Comparison of ENCODE assay signal across 21 cellular contexts in genomic region chr20:45323731-45324130, GRCh38. TPM values are rescaled to one million over a fixed set of nuclear protein-coding genes. Genes with fewer than 3 reads are reported as not detected.
DNase-seq lines count a peak whose midpoint lies in the region; ATAC-seq and TF ChIP-seq lines count a peak whose summit lies in the region.
"Had no signal": no experiment of that assay in that cellular context is flagged by ENCODE, and none has a peak within 500 bp of the region (broad histone marks: within the 10 kb centered on the region; RNA-seq: fewer than 3 reads in every experiment).

No MANE protein-coding gene starts in this region.

- H3K4me1 Mint-ChIP-seq in dendritic cell treated with granulocyte-macrophage colony-stimulating factor and Interleukin-4, amounts not matched to agents 40 ng/mL and 50 ng/mL, for 4 days (ENCODE audit: low read depth), result peaks cover 13% of the 10 kb centered on the region
- peaks cover 4% of the 10 kb centered on the region for H3K4me1 Mint-ChIP-seq in type B pancreatic cell (ENCODE audit: unreplicated experiment)

- peaks cover 32% of the 10 kb centered on the region for H3K36me3 ChIP-seq in left ventricle myocardium inferior
- peaks cover 0 to 32% (median 2%) of the 10 kb centered on the region in 3 donors for H3K36me3 ChIP-seq in Peyer's patch
- H3K36me3 ChIP-seq: BE2C had no signal

- H3K4me3 ChIP-seq in left ventricle myocardium inferior (no peak overlapping the region), right cardiac atrium (ENCODE audit: low read length) (no peak overlapping the region), Peyer's patch (no peak overlapping the region)
- H3K4me3 ChIP-seq: PC-9 had no signal

- H3K4me1 ChIP-seq in left ventricle myocardium inferior, result no peaks in the 10 kb centered on the region
- no peaks in the 10 kb centered on the region for H3K4me1 ChIP-seq in right cardiac atrium (ENCODE audit: control insufficient read depth, insufficient read depth, low read length)
- peaks cover 0 to 23% (median 0%) of the 10 kb centered on the region in 4 donors for H3K4me1 ChIP-seq in Peyer's patch

- no peak for TF ChIP-seq POLR2A in Peyer's patch (IDR thresholded peaks at IDR 0.05)

- no peak overlapping the region for H3K4me3 Mint-ChIP-seq in dendritic cell treated with granulocyte-macrophage colony-stimulating factor and Interleukin-4, amounts not matched to agents 40 ng/mL and 50 ng/mL, for 4 days
- no peak overlapping the region for H3K4me3 Mint-ChIP-seq in type B pancreatic cell
- H3K4me3 Mint-ChIP-seq: activated CD8-positive, alpha-beta T cell treated with anti-CD3 and anti-CD28 coated beads for 36 hours; memory B cell; T-helper 2 cell treated with Interferon-gamma antibody and Interleukin-4, amounts not matched to agents 5 μg/mL and 100 μg/mL, for 36 hours had no signal

- TF ChIP-seq CTCF in left ventricle myocardium inferior (IDR thresholded peaks at IDR 0.05; ENCODE audit: borderline replicate concordance), result no peak
- no peak for TF ChIP-seq CTCF in type B pancreatic cell (conservative IDR thresholded peaks at IDR 0.05)
- no peak for TF ChIP-seq CTCF in Peyer's patch (IDR thresholded peaks at IDR 0.05)

- peaks cover 43% of the 10 kb centered on the region for H3K36me3 Mint-ChIP-seq in dendritic cell treated with granulocyte-macrophage colony-stimulating factor and Interleukin-4, amounts not matched to agents 40 ng/mL and 50 ng/mL, for 4 days (ENCODE audit: low read depth)
- peaks cover 3% of the 10 kb centered on the region for H3K36me3 Mint-ChIP-seq in type B pancreatic cell
- H3K36me3 Mint-ChIP-seq: memory B cell had no signal

- no peak for DNase-seq in left ventricle myocardium inferior
- no peak for DNase-seq in right cardiac atrium
- no peak for DNase-seq in left lobe of liver (ENCODE audit: low spot score)
- no peak for DNase-seq in type B pancreatic cell (ENCODE audit: extremely low spot score, unreplicated experiment)
- DNase-seq in amniotic stem cell (lab: John Stamatoyannopoulos, UW), result no peak
- no peak for DNase-seq in Peyer's patch
- DNase-seq: activated naive CD4-positive, alpha-beta T cell; activated T-cell treated with anti-CD3 and anti-CD28 coated beads for 4 hours; dermis blood vessel endothelial cell; GOT3; NCI-H1105; stimulated activated CD4-positive, alpha-beta T cell treated with anti-CD3 and anti-CD28 coated beads, Interleukin-15, amount 100 ng/mL, for 24 hours had no signal

- peaks cover 4% of the 10 kb centered on the region for H3K27me3 Mint-ChIP-seq in dendritic cell treated with granulocyte-macrophage colony-stimulating factor and Interleukin-4, amounts not matched to agents 40 ng/mL and 50 ng/mL, for 4 days
- H3K27me3 Mint-ChIP-seq in type B pancreatic cell, result peaks cover 4% of the 10 kb centered on the region
- H3K27me3 Mint-ChIP-seq: activated CD8-positive, alpha-beta T cell treated with anti-CD3 and anti-CD28 coated beads for 36 hours; memory B cell had no signal

- H3K9me3 ChIP-seq in left ventricle myocardium inferior (replicated peaks) (no peaks in the 10 kb centered on the region), right cardiac atrium (ENCODE audit: control insufficient read depth, low read length) (no peaks in the 10 kb centered on the region), Peyer's patch (no peaks in the 10 kb centered on the region)
- H3K9me3 ChIP-seq: BE2C had no signal

- ATAC-seq in right cardiac atrium (no peak), left lobe of liver (peak; percentile 5), HG02610 (IDR thresholded peaks at IDR 0.05; ENCODE audit: unreplicated experiment) (no peak)
- ATAC-seq: activated CD8-positive, alpha-beta T cell treated with anti-CD3 and anti-CD28 coated beads for 36 hours had no signal

- no peaks in the 10 kb centered on the region for H3K9me3 Mint-ChIP-seq in dendritic cell treated with granulocyte-macrophage colony-stimulating factor and Interleukin-4, amounts not matched to agents 40 ng/mL and 50 ng/mL, for 4 days
- H3K9me3 Mint-ChIP-seq in type B pancreatic cell, result no peaks in the 10 kb centered on the region
- H3K9me3 Mint-ChIP-seq: activated CD8-positive, alpha-beta T cell treated with anti-CD3 and anti-CD28 coated beads for 36 hours; memory B cell; T-helper 2 cell treated with Interferon-gamma antibody and Interleukin-4, amounts not matched to agents 5 μg/mL and 100 μg/mL, for 36 hours had no signal

- H3K27me3 ChIP-seq in left ventricle myocardium inferior (ENCODE audit: low read depth), result no peaks in the 10 kb centered on the region
- no peaks in the 10 kb centered on the region for H3K27me3 ChIP-seq in right cardiac atrium (ENCODE audit: control insufficient read depth, insufficient read depth)
- no peaks in the 10 kb centered on the region for H3K27me3 ChIP-seq in Peyer's patch

- H3K27ac ChIP-seq in left ventricle myocardium inferior (replicated peaks), result peak overlapping the region; percentile 5
- no peak overlapping the region for H3K27ac ChIP-seq in right cardiac atrium (ENCODE audit: low read length)
- no peak overlapping the region for H3K27ac ChIP-seq in Peyer's patch
- H3K27ac ChIP-seq: PC-9 had no signal

- peak overlapping the region; percentile 41 for H3K27ac Mint-ChIP-seq in dendritic cell treated with granulocyte-macrophage colony-stimulating factor and Interleukin-4, amounts not matched to agents 40 ng/mL and 50 ng/mL, for 4 days
- peak overlapping the region; percentile 46 for H3K27ac Mint-ChIP-seq in type B pancreatic cell
- H3K27ac Mint-ChIP-seq: activated CD8-positive, alpha-beta T cell treated with anti-CD3 and anti-CD28 coated beads for 36 hours; memory B cell; T-helper 2 cell treated with Interferon-gamma antibody and Interleukin-4, amounts not matched to agents 5 μg/mL and 100 μg/mL, for 36 hours had no signal

- intact Hi-C loops in left ventricle myocardium inferior (cut with micrococcal nuclease) (loop anchor here (5.0 kb wide), 2 partner anchors 114 to 449 kb away; no protein-coding TSS in a partner anchor), right cardiac atrium (cut with DNase I) (loop anchor here in 2 of 4 donors (5.0 kb wide), 2 partner anchors 44 to 114 kb away; no protein-coding TSS in a partner anchor)
- intact Hi-C loops in dendritic cell treated with granulocyte-macrophage colony-stimulating factor and Interleukin-4, amounts not matched to agents 40 ng/mL and 50 ng/mL, for 4 days (cut with micrococcal nuclease), result loop anchor here (1.0 to 5.0 kb wide), 4 partner anchors 39 to 448 kb away; partner anchors contain the start of gene SYS1

RNA-seq across cellular contexts. Expression of gene MATN4, which starts 15.6 kb away (rescaled TPM):
- not detected for total RNA-seq in left ventricle myocardium inferior
- under 1 TPM in 3 of 4 donors, not detected in 1; 0.15 to 0.20 (median 0.17) TPM for total RNA-seq in right cardiac atrium
- polyA plus RNA-seq in right cardiac atrium, result 0.05 TPM
- total RNA-seq in left lobe of liver, result not detected
- total RNA-seq in type B pancreatic cell (ENCODE audit: low replicate concordance), result 0.75 TPM in 1 of 2 replicates, not detected in the other
- total RNA-seq in Peyer's patch, result not detected
- total RNA-seq: cardiac septum, ureter had no signal

RNA-seq across cellular contexts. Expression of gene RBPJL, which starts 17.1 kb away (rescaled TPM):
- total RNA-seq in left ventricle myocardium inferior (not detected), right cardiac atrium (not detected), left lobe of liver (0.23 TPM), type B pancreatic cell (ENCODE audit: low replicate concordance) (not detected in 2 replicates), Peyer's patch (not detected)
- polyA plus RNA-seq in right cardiac atrium, result not detected
- total RNA-seq: activated CD8-positive, alpha-beta T cell treated with anti-CD3 and anti-CD28 coated beads for 36 hours; cardiac septum; dermis blood vessel endothelial cell; PC-9; ureter had no signal

RNA-seq across cellular contexts. Expression of gene SDC4, which starts 24.5 kb away (rescaled TPM):
- 77.4 TPM for total RNA-seq in left ventricle myocardium inferior
- total RNA-seq in right cardiac atrium, result 100 to 1,000 TPM in 1 of 4 donors, 10 to 100 TPM in 3; 57.5 to 125 (median 61.2) TPM
- 63.8 TPM for polyA plus RNA-seq in right cardiac atrium
- 89.3 TPM for total RNA-seq in left lobe of liver
- 67.2 and 133 TPM in 2 replicates for total RNA-seq in type B pancreatic cell (ENCODE audit: low replicate concordance)
- total RNA-seq in Peyer's patch, result 10 to 100 TPM; 21.5 to 49.7 (median 32.5) TPM

RNA-seq across cellular contexts. Expression of gene SYS1, which starts 39.2 kb away (rescaled TPM):
- total RNA-seq in left ventricle myocardium inferior (20.8 TPM), right cardiac atrium (10 to 100 TPM; 21.5 to 28.7 (median 25.8) TPM), left lobe of liver (16.9 TPM), type B pancreatic cell (ENCODE audit: low replicate concordance) (29.2 and 47.4 TPM in 2 replicates), Peyer's patch (10 to 100 TPM; 23.1 to 62.2 (median 46.9) TPM)
- polyA plus RNA-seq in right cardiac atrium, result 17.1 TPM

RNA-seq across cellular contexts. Expression of gene TP53TG5, which starts 54.4 kb away (rescaled TPM):
- 0.80 TPM for total RNA-seq in left ventricle myocardium inferior
- total RNA-seq in right cardiac atrium, result 1 to 10 TPM in 3 of 4 donors, under 1 TPM in 1; 0.82 to 1.5 (median 1.4) TPM
- polyA plus RNA-seq in right cardiac atrium, result 0.95 TPM
- total RNA-seq in left lobe of liver, result not detected
- total RNA-seq in type B pancreatic cell (ENCODE audit: low replicate concordance), result 0.57 TPM in 1 of 2 replicates, not detected in the other
- not detected for total RNA-seq in Peyer's patch
- total RNA-seq: dermis blood vessel endothelial cell, PC-9 had no signal
